9 cellular contexts compared by ENCODE assay signal in genomic region chr2:107936427-107937359, GRCh38. TPM values are rescaled to one million over a fixed set of nuclear protein-coding genes. Genes with fewer than 3 reads are reported as not detected.
DNase-seq lines count a peak whose midpoint lies in the region; ATAC-seq, FAIRE-seq and TF ChIP-seq lines count a peak whose summit lies in the region.
"Had no signal": no experiment of that assay in that cellular context is flagged by ENCODE, and none has a peak within 500 bp of the region (broad histone marks: within the 10 kb centered on the region; RNA-seq: fewer than 3 reads in every experiment).

No MANE protein-coding gene starts in this region.

- no peak for TF ChIP-seq POLR2A in H54 (IDR thresholded peaks at IDR 0.05; ENCODE audit: low read depth, low read length)

- no peak for FAIRE-seq in H54 (lab: Jason Lieb, UNC)

- no peaks in the 10 kb centered on the region for H3K9me2 ChIP-seq in hepatocyte (replicated peaks; ENCODE audit: insufficient read depth)

- TF ChIP-seq CTCF in RWPE1 (conservative IDR thresholded peaks at IDR 0.05; ENCODE audit: low read depth) (peak; percentile 20; the same call in 1 of the 2 replicates), hepatocyte (IDR thresholded peaks at IDR 0.05; ENCODE audit: poor library complexity) (peak; percentile 63)

- CTCF ChIA-PET in RWPE1 (lab: Yijun Ruan, JAX) = interaction anchor here (0.6 to 1.0 kb wide), 2 partner anchors 258 to 1298 kb away, joined by 3 read pairs; no protein-coding TSS in a partner anchor

- peak; percentile 35 for DNase-seq in A172 (ENCODE audit: low spot score)
- peak; percentile 12 for DNase-seq in ELF-1 (ENCODE audit: low read depth, low spot score)
- DNase-seq in RWPE1 (ENCODE audit: low spot score) = peak; percentile 9
- peak; percentile 27 for DNase-seq in hepatocyte (ENCODE audit: low spot score)
- DNase-seq in H54 (ENCODE audit: insufficient read length, low spot score) = no peak
- DNase-seq in central memory CD4-positive, alpha-beta T cell = no peak
- no peak for DNase-seq in SIG-M5 (lab: John Stamatoyannopoulos, UW)
- DNase-seq: activated B cell treated with CpG ODN at 0.5 μM for 24 hours had no signal

- H3K4me2 ChIP-seq in hepatocyte = no peak overlapping the region

- H2AFZ ChIP-seq in hepatocyte = no peak overlapping the region

- H3K27ac ChIP-seq in RWPE1 = no peak overlapping the region
- H3K27ac ChIP-seq in hepatocyte = no peak overlapping the region

- WGBS in hepatocyte (ENCODE audit: low lambda C conversion rate, missing lambda C conversion rate) = 50% methylated on average over 5 of the region's 5 CpGs

- H3K9me3 ChIP-seq in hepatocyte (ENCODE audit: low read depth) = no peaks in the 10 kb centered on the region

- H3K79me2 ChIP-seq in hepatocyte = no peaks in the 10 kb centered on the region

- H3K4me3 ChIP-seq in hepatocyte = no peak overlapping the region

- peaks cover 11% of the 10 kb centered on the region for H3K4me1 ChIP-seq in hepatocyte (ENCODE audit: insufficient read depth)

- H3K27me3 ChIP-seq in hepatocyte = no peaks in the 10 kb centered on the region

- H4K20me1 ChIP-seq in hepatocyte (ENCODE audit: insufficient read depth, poor library complexity, severe bottlenecking) = no peaks in the 10 kb centered on the region

- no peaks in the 10 kb centered on the region for H3K36me3 ChIP-seq in hepatocyte (replicated peaks; ENCODE audit: insufficient read depth, low read depth)

- ATAC-seq in HG03469 (IDR thresholded peaks at IDR 0.05; ENCODE audit: unreplicated experiment) = no peak

- POLR2A ChIA-PET in RWPE1 (lab: Yijun Ruan, JAX; ENCODE audit: low non-redundant PET) = no interaction called here

RNA-seq across cellular contexts. Expression of gene SLC5A7, which starts 49.6 kb away (rescaled TPM):
- not detected in 2 replicates for total RNA-seq in A172 (2014; rRNA removed; shearing (Covaris generic))
- 0.03 TPM in 1 of 2 replicates, not detected in the other for total RNA-seq in hepatocyte
- polyA plus RNA-seq in hepatocyte = not detected in 2 replicates
- total RNA-seq: activated B cell treated with CpG ODN at 0.5 μM for 24 hours had no signal

Comparison
In these comparisons a context has a peak if more than half of its experiments do, and no peak if none do; other contexts are left out.
1. DNase-seq: peak in A172 (single experiment), ELF-1 (single experiment), RWPE1 (single experiment) and hepatocyte (single experiment); none in H54 (single experiment), central memory CD4-positive, alpha-beta T cell (single experiment) and SIG-M5 (single experiment).